In the genomic region with DNA sequence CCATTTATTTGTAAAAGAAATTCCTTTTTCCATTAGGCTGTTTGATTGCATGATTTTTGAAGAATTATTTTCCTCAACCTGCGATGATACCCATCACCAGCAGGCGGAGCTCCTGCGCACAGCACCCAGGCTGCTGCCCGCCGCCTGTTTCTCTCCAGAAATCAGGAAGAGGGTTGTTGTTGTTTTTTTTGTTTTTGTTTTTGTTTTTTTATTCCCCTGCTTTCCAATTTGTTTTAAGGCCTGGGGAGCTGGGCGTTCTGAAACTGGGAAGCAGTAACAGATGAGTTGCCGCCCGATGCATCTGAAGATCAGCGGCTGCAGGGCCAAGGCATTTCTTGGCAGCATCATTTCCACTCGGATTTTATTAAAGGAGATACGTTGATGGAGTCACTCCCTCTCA, we compare ENCODE assay signal across 8 cellular contexts.
A peak's percentile ranks its signal among the peaks of the same experiment; 100 is the strongest.
DNase-seq lines count a peak whose midpoint lies in the region; ATAC-seq, FAIRE-seq and TF ChIP-seq lines count a peak whose summit lies in the region.

No MANE protein-coding gene starts in this region.

- TF ChIP-seq POLR2A in prostate gland (IDR thresholded peaks at IDR 0.05), result no peak

- CTCF ChIA-PET in BJ (lab: Yijun Ruan, JAX), result interaction anchor here (0.7 to 14.1 kb wide), 32 partner anchors 8 to 1124 kb away, joined by 3 to 215 read pairs (median 4); no protein-coding TSS in a partner anchor

- TF ChIP-seq CTCF in BJ (IDR thresholded peaks at IDR 0.05; ENCODE audit: insufficient read depth, low read depth, low read length), result peak; percentile 99
- peak; percentile 100 for TF ChIP-seq CTCF in OCI-LY3 (IDR thresholded peaks at IDR 0.05; ENCODE audit: low read depth, low read length)
- peak; percentile 96 for TF ChIP-seq CTCF in foreskin keratinocyte (conservative IDR thresholded peaks at IDR 0.05)
- peak; percentile 92 to 93 (median 93) for TF ChIP-seq CTCF in prostate gland (IDR thresholded peaks at IDR 0.05)
- peak in 1 of 3 donors; percentile 89 for TF ChIP-seq CTCF in omental fat pad (IDR thresholded peaks at IDR 0.05)

- H3K9me3 ChIP-seq in OCI-LY3 (ENCODE audit: insufficient read depth, low read length) (no peaks in the 10 kb centered on the region), prostate gland (no peaks in the 10 kb centered on the region)

- peak overlapping the region; percentile 21 for H3K4me2 ChIP-seq in OCI-LY3 (ENCODE audit: low read length)

- H3K4me1 ChIP-seq in OCI-LY3 (ENCODE audit: low read length) (peaks cover 31% of the 10 kb centered on the region), foreskin keratinocyte (no peaks in the 10 kb centered on the region), prostate gland (replicated peaks) (no peaks in the 10 kb centered on the region)

- H3K27me3 ChIP-seq in BJ (ENCODE audit: control insufficient read depth, insufficient read depth, low read length) (peaks cover 2% of the 10 kb centered on the region; the same call in 1 of the 2 replicates), OCI-LY3 (ENCODE audit: low read depth, low read length) (peaks cover 25% of the 10 kb centered on the region), foreskin keratinocyte (peaks cover 13% of the 10 kb centered on the region), prostate gland (replicated peaks; ENCODE audit: insufficient read depth) (no peaks in the 10 kb centered on the region)

- H3K4me3 ChIP-seq in BJ (ENCODE audit: low read depth, low read length) (peak overlapping the region; percentile 16; the same call in 1 of the 2 replicates), OCI-LY3 (ENCODE audit: low read length) (no peak overlapping the region), prostate gland (no peak overlapping the region)

- 0 out of 2 replicates have a peak, but pooled peaks cover 5% of the 10 kb centered on the region for H4K20me1 ChIP-seq in OCI-LY3 (ENCODE audit: insufficient read depth, low read length)

- H2AFZ ChIP-seq in OCI-LY3 (ENCODE audit: low read depth, low read length), result no peak overlapping the region

- H3K79me2 ChIP-seq in OCI-LY3 (ENCODE audit: low read length), result no peaks in the 10 kb centered on the region

- H3K36me3 ChIP-seq in BJ (ENCODE audit: control insufficient read depth, insufficient read depth, low read length), result no peaks in the 10 kb centered on the region
- no peaks in the 10 kb centered on the region for H3K36me3 ChIP-seq in OCI-LY3 (replicated peaks; ENCODE audit: low read depth, low read length)
- no peaks in the 10 kb centered on the region for H3K36me3 ChIP-seq in prostate gland

- DNase-seq in BJ (ENCODE audit: low read depth) (no peak), GM18507 (ENCODE audit: extremely low spot score, insufficient read length, low read depth) (peak; percentile 46), foreskin keratinocyte (peak in 1 of 2 donors; percentile 12), prostate gland (ENCODE audit: low spot score) (peak; percentile 30), omental fat pad (ENCODE audit: low spot score) (no peak)
- DNase-seq in activated T-cell treated with anti-CD3 and anti-CD28 coated beads, Interleukin-2, amount 50 U/mL, for 48 hours, result peak; percentile 63

- ATAC-seq in foreskin keratinocyte (peak; percentile 47), omental fat pad (ENCODE audit: low FRiP score) (no peak), GM18519 (IDR thresholded peaks at IDR 0.05; ENCODE audit: low FRiP score, unreplicated experiment) (no peak)

- H3K9ac ChIP-seq in OCI-LY3 (ENCODE audit: low read length), result no peak overlapping the region

- H3K27ac ChIP-seq in OCI-LY3 (ENCODE audit: low read length) (no peak overlapping the region), foreskin keratinocyte (no peak overlapping the region), prostate gland (no peak overlapping the region)

- intact Hi-C loops in prostate gland (cut with DNase I), result loop anchor here (2.0 to 5.0 kb wide), 3 partner anchors 57 to 652 kb away; no protein-coding TSS in a partner anchor

- peak; percentile 84 for FAIRE-seq in GM18507 (lab: Jason Lieb, UNC)

- POLR2A ChIA-PET in BJ (lab: Charles Lee), result no interaction called here

- WGBS in prostate gland, result 11% methylated on average over 11 of the region's 11 CpGs

Comparison
In these comparisons a context has a peak if more than half of its experiments do, and no peak if none do; other contexts are left out.
1. DNase-seq: peak in GM18507 (single experiment), activated T-cell treated with anti-CD3 and anti-CD28 coated beads, Interleukin-2, amount 50 U/mL, for 48 hours (2 of 2) and prostate gland (single experiment); none in BJ (single experiment) and omental fat pad (single experiment).